ENCODE assay signal across 9 cellular contexts in the genomic region with DNA sequence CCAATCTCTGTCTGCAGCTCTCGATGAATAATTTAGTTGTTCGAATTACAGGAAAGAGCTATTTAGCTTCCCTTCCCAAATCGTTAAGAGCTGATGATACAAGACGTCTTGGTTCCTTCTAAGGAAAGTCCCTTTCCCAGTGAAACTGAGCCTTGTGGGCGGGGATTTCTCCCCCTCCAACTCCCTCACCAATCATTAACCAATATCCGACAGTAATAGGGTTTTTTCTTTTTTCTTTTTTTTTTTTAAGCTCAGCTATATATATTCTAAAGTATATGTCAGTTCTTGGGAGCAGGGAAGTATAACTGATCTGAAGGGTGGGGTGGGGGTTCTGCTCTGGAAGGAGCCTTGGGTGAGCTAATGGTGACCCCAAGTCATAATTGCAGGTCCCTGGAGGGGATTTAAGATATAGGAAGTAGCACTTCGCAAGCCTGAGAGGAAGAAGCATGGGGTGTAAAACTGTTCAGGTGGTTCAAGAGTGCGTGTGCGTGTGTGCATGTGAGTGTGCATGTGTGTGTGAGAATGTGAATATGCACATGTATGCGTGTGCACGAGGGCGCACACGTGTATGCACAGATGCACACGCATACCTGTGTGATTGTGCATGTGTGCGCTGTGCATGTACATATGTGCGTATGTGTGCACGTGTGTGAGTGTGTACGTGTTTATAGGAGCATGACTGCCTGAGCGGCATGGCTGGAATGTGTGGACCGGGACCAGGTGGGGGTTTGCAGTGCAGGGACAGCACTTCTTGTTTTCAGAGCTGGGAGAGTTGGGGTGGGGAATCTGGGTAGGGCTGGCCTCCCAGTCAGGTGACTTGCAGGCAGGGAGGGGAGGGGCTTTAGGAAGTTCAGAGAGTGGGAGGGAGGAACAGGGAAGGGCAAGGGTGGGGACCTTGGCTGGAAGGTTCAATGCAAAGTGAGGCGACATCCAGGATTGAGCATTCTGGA.
DNase-seq lines count a peak whose midpoint lies in the region; ATAC-seq and TF ChIP-seq lines count a peak whose summit lies in the region.
"Had no signal": no experiment of that assay in that cellular context is flagged by ENCODE, and none has a peak within 500 bp of the region (broad histone marks: within the 10 kb centered on the region; RNA-seq: fewer than 3 reads in every experiment).

No MANE protein-coding gene starts in this region.

- no peaks in the 10 kb centered on the region for H3F3A ChIP-seq in DOHH2 (ENCODE audit: control insufficient read depth, insufficient read depth)

- no peaks in the 10 kb centered on the region for H3K36me3 Mint-ChIP-seq in nephron (ENCODE audit: low read depth)

- H3K4me3 Mint-ChIP-seq in nephron, result peak overlapping the region; percentile 59 to 68 (median 67)

- TF ChIP-seq CTCF in DOHH2 (IDR thresholded peaks at IDR 0.05; ENCODE audit: low read depth, low read length, poor library complexity, severe bottlenecking) (no peak), coronary artery (IDR thresholded peaks at IDR 0.05) (no peak), nephron (IDR thresholded peaks at IDR 0.05; ENCODE audit: unreplicated experiment in 3 of 3) (no peak)

- H3K4me1 Mint-ChIP-seq in nephron, result peaks cover 32% of the 10 kb centered on the region

- H3K9me2 ChIP-seq in DOHH2 (replicated peaks; ENCODE audit: control insufficient read depth, low read length), result no peaks in the 10 kb centered on the region

- peaks cover 28% of the 10 kb centered on the region for H3K4me1 ChIP-seq in DOHH2 (ENCODE audit: control insufficient read depth, low read length)

- H3K27ac Mint-ChIP-seq in nephron, result peak overlapping the region; percentile 86 to 98 (median 96)

- H3K4me2 ChIP-seq in DOHH2 (ENCODE audit: low read length), result peak overlapping the region; percentile 42
- H3K4me2 ChIP-seq: KMS-11 had no signal

- no peak overlapping the region for H3K27ac ChIP-seq in DOHH2 (ENCODE audit: low read depth, low read length)
- H3K27ac ChIP-seq in coronary artery, result peak overlapping the region; percentile 67 to 89
- H3K27ac ChIP-seq: KMS-11 had no signal

- H3K4me3 ChIP-seq in DOHH2 (ENCODE audit: low read length), result no peak overlapping the region
- no peak overlapping the region for H3K4me3 ChIP-seq in coronary artery

- peaks cover 68% of the 10 kb centered on the region for H3K27me3 ChIP-seq in DOHH2 (ENCODE audit: control insufficient read depth, low read length)

- H3K27me3 Mint-ChIP-seq in nephron (ENCODE audit: low read depth), result peaks cover 23% of the 10 kb centered on the region

- no peak for ATAC-seq in HG03175 (IDR thresholded peaks at IDR 0.05; ENCODE audit: unreplicated experiment)
- no peak for ATAC-seq in HG03095 (IDR thresholded peaks at IDR 0.05; ENCODE audit: unreplicated experiment)

- DNase-seq in KBM-7 (peak; percentile 59), coronary artery (ENCODE audit: low spot score) (no peak), GM19240 (ENCODE audit: insufficient read length, low spot score) (no peak), NCI-H2171 treated with DMSO at 0.1 percent for 48 hours (lab: John Stamatoyannopoulos, UW) (no peak)

- H3K9me3 Mint-ChIP-seq in nephron, result no peaks in the 10 kb centered on the region

- no peaks in the 10 kb centered on the region; the same call in 1 of the 2 replicates for H4K20me1 ChIP-seq in DOHH2 (ENCODE audit: control insufficient read depth, insufficient read depth, low read depth, low read length)

- no peaks in the 10 kb centered on the region for H3K79me2 ChIP-seq in DOHH2 (ENCODE audit: control insufficient read depth, low read length)

- H3K9me3 ChIP-seq in DOHH2 (ENCODE audit: control insufficient read depth, insufficient read depth, low read length), result no peaks in the 10 kb centered on the region

- in situ Hi-C loops in KBM-7 (cut with MboI; ENCODE audit: low pct_unique_long_range_greater_than_20kb, low sequenced_read_pairs), result no loop called here

- H3K36me3 ChIP-seq in DOHH2 (ENCODE audit: control insufficient read depth, low read length), result no peaks in the 10 kb centered on the region
